1 cellular context compared by ENCODE assay signal in genomic region chr20:31608256-31608980, GRCh38.
TF ChIP-seq lines count a peak whose summit lies in the region.

No MANE protein-coding gene starts in this region.

TF ChIP-seq in K562, 482 proteins besides CTCF, POLR2A, EP300 and RAD21 (continued from another document and continues in another):
- TF ChIP-seq, protein P1, sequence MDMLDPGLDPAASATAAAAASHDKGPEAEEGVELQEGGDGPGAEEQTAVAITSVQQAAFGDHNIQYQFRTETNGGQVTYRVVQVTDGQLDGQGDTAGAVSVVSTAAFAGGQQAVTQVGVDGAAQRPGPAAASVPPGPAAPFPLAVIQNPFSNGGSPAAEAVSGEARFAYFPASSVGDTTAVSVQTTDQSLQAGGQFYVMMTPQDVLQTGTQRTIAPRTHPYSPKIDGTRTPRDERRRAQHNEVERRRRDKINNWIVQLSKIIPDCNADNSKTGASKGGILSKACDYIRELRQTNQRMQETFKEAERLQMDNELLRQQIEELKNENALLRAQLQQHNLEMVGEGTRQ (CRISPR knock-in tag; IDR thresholded peaks at IDR 0.05): no peak
- peak; percentile 89; the same call in 1 of the 2 replicates for TF ChIP-seq ZBTB7A (IDR thresholded peaks at IDR 0.05; ENCODE audit: borderline replicate concordance, control insufficient read depth, low read depth, low read length)
- no peak for TF ChIP-seq ZNF695 (CRISPR knock-in tag; IDR thresholded peaks at IDR 0.05)
- no peak for TF ChIP-seq IRF2 (CRISPR knock-in tag; IDR thresholded peaks at IDR 0.05)
- no peak for TF ChIP-seq PBX2 (CRISPR knock-in tag; IDR thresholded peaks at IDR 0.05; ENCODE audit: low read depth)
- no peak for TF ChIP-seq PBX2 (tag; conservative IDR thresholded peaks at IDR 0.05; ENCODE audit: low read depth)
- TF ChIP-seq SMARCA5 (IDR thresholded peaks at IDR 0.05): no peak
- TF ChIP-seq SRSF3 (IDR thresholded peaks at IDR 0.05; ENCODE audit: insufficient read depth, low read length): no peak
- peak; percentile 90 for TF ChIP-seq HMGN3 (IDR thresholded peaks at IDR 0.05; ENCODE audit: borderline replicate concordance, extremely low read depth, insufficient read length, low read depth, low read length)
- no peak for TF ChIP-seq FOXM1 (IDR thresholded peaks at IDR 0.05; ENCODE audit: low read depth)
- no peak for TF ChIP-seq FOXM1 (CRISPR knock-in tag; IDR thresholded peaks at IDR 0.05; ENCODE audit: low read depth)
- TF ChIP-seq HMG20B (CRISPR knock-in tag; IDR thresholded peaks at IDR 0.05): no peak
- TF ChIP-seq MYC (IDR thresholded peaks at IDR 0.05; ENCODE audit: low read depth, low read length): no peak
- peak; percentile 37; the same call in 1 of the 2 replicates for TF ChIP-seq MYC (CRISPR knock-in tag; IDR thresholded peaks at IDR 0.05; ENCODE audit: borderline replicate concordance, low read depth)
- no peak for TF ChIP-seq ZBTB49 (CRISPR knock-in tag; IDR thresholded peaks at IDR 0.05; ENCODE audit: borderline replicate concordance)
- TF ChIP-seq CXXC5 (CRISPR knock-in tag; IDR thresholded peaks at IDR 0.05): peak; percentile 70
- TF ChIP-seq NFIX (CRISPR knock-in tag; IDR thresholded peaks at IDR 0.05; ENCODE audit: low read depth): no peak
- no peak for TF ChIP-seq MTA2 (IDR thresholded peaks at IDR 0.05; ENCODE audit: low read depth)
- no peak for TF ChIP-seq CREBBP (IDR thresholded peaks at IDR 0.05; ENCODE audit: low read depth, low read length)
- no peak for TF ChIP-seq BRD9 (IDR thresholded peaks at IDR 0.05; ENCODE audit: low read depth, partially characterized antibody)
- TF ChIP-seq ZC3H8 (IDR thresholded peaks at IDR 0.05): no peak
- 0 out of 2 replicates have a peak, but pooled peaks have one; percentile 37 for TF ChIP-seq SOX6 (IDR thresholded peaks at IDR 0.05)
- no peak for TF ChIP-seq ZNF217 (CRISPR knock-in tag; IDR thresholded peaks at IDR 0.05)
- TF ChIP-seq, protein P2, sequence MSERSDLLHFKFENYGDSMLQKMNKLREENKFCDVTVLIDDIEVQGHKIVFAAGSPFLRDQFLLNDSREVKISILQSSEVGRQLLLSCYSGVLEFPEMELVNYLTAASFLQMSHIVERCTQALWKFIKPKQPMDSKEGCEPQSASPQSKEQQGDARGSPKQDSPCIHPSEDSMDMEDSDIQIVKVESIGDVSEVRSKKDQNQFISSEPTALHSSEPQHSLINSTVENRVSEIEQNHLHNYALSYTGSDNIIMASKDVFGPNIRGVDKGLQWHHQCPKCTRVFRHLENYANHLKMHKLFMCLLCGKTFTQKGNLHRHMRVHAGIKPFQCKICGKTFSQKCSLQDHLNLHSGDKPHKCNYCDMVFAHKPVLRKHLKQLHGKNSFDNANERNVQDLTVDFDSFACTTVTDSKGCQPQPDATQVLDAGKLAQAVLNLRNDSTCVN (CRISPR knock-in tag; IDR thresholded peaks at IDR 0.05): no peak
- no peak for TF ChIP-seq DDX20 (tag; IDR thresholded peaks at IDR 0.05; ENCODE audit: low read depth)
- TF ChIP-seq ZNF445 (CRISPR knock-in tag; IDR thresholded peaks at IDR 0.05; ENCODE audit: low read depth): no peak
- no peak for TF ChIP-seq ZNF764 (CRISPR knock-in tag; IDR thresholded peaks at IDR 0.05; ENCODE audit: low read depth)
- no peak for TF ChIP-seq THRAP3 (IDR thresholded peaks at IDR 0.05; ENCODE audit: borderline replicate concordance)
- TF ChIP-seq SRSF1 (IDR thresholded peaks at IDR 0.05; ENCODE audit: low read depth, low read length): no peak
- no peak for TF ChIP-seq TARDBP (IDR thresholded peaks at IDR 0.05)
- no peak for TF ChIP-seq ZNF431 (CRISPR knock-in tag; IDR thresholded peaks at IDR 0.05)
- no peak for TF ChIP-seq CSDE1 (IDR thresholded peaks at IDR 0.05)
- TF ChIP-seq POLR2AphosphoS5 (IDR thresholded peaks at IDR 0.05; ENCODE audit: control insufficient read depth, insufficient read depth, low read depth, low read length): 0 out of 2 replicates have a peak, but pooled peaks have one; percentile 23
- TF ChIP-seq ID3 (CRISPR knock-in tag; IDR thresholded peaks at IDR 0.05): no peak
- no peak for TF ChIP-seq ID3 (tag; IDR thresholded peaks at IDR 0.05)
- TF ChIP-seq GTF2A2 (tag; IDR thresholded peaks at IDR 0.05): no peak
- TF ChIP-seq SMARCB1 (IDR thresholded peaks at IDR 0.05; ENCODE audit: insufficient read length, low read depth): no peak
- no peak for TF ChIP-seq GTF3C2 (IDR thresholded peaks at IDR 0.05; ENCODE audit: borderline replicate concordance, extremely low read depth, insufficient read length)
- TF ChIP-seq MAX (CRISPR knock-in tag; IDR thresholded peaks at IDR 0.05): peak; percentile 53
- no peak for TF ChIP-seq FOSL1 (tag; conservative IDR thresholded peaks at IDR 0.05)
- no peak for TF ChIP-seq HNRNPUL1 (IDR thresholded peaks at IDR 0.05; ENCODE audit: low read length)
- TF ChIP-seq, protein P3, sequence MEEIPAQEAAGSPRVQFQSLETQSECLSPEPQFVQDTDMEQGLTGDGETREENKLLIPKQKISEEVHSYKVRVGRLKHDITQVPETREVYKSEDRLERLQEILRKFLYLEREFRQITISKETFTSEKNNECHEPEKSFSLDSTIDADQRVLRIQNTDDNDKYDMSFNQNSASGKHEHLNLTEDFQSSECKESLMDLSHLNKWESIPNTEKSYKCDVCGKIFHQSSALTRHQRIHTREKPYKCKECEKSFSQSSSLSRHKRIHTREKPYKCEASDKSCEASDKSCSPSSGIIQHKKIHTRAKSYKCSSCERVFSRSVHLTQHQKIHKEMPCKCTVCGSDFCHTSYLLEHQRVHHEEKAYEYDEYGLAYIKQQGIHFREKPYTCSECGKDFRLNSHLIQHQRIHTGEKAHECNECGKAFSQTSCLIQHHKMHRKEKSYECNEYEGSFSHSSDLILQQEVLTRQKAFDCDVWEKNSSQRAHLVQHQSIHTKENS (CRISPR knock-in tag; IDR thresholded peaks at IDR 0.05): no peak
- no peak for TF ChIP-seq ZNF232 (CRISPR knock-in tag; IDR thresholded peaks at IDR 0.05)
- TF ChIP-seq, protein P4, sequence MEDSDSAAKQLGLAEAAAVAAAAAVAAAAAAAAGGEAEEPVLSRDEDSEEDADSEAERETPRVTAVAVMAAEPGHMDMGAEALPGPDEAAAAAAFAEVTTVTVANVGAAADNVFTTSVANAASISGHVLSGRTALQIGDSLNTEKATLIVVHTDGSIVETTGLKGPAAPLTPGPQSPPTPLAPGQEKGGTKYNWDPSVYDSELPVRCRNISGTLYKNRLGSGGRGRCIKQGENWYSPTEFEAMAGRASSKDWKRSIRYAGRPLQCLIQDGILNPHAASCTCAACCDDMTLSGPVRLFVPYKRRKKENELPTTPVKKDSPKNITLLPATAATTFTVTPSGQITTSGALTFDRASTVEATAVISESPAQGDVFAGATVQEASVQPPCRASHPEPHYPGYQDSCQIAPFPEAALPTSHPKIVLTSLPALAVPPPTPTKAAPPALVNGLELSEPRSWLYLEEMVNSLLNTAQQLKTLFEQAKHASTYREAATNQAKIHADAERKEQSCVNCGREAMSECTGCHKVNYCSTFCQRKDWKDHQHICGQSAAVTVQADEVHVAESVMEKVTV (CRISPR knock-in tag; IDR thresholded peaks at IDR 0.05): no peak
- TF ChIP-seq MIER1 (IDR thresholded peaks at IDR 0.05; ENCODE audit: low read depth): no peak
- no peak for TF ChIP-seq ZNF143 (CRISPR knock-in tag; IDR thresholded peaks at IDR 0.05)
- no peak for TF ChIP-seq ZMIZ1 (IDR thresholded peaks at IDR 0.05; ENCODE audit: low read depth in 2 of 2, low read length in 2 of 2)
